ENCODE assay signal across 14 cellular contexts in genomic region chr12:6212086-6212485, GRCh38. TPM values are rescaled to one million over a fixed set of nuclear protein-coding genes. Genes with fewer than 3 reads are reported as not detected.
DNase-seq lines count a peak whose midpoint lies in the region; TF ChIP-seq lines count a peak whose summit lies in the region.
"Had no signal": no experiment of that assay in that cellular context is flagged by ENCODE, and none has a peak within 500 bp of the region (broad histone marks: within the 10 kb centered on the region; RNA-seq: fewer than 3 reads in every experiment).

No MANE protein-coding gene starts in this region.

- no peak overlapping the region for H3K27ac Mint-ChIP-seq in activated T-helper 2 cell treated with anti-CD3 and anti-CD28 coated beads, Interferon-gamma antibody, Interleukin-2, Interleukin-4, amounts not matched to agents 10 μg/mL and 5 μg/mL and 100 μg/mL, durations not matched to agents 14 hours and 24 hours and 36 hours
- H3K27ac Mint-ChIP-seq: activated T-helper 1 cell treated with anti-CD3 and anti-CD28 coated beads, Interleukin-12 subunit alpha, Interleukin-12 subunit beta, Interleukin-2, Interleukin-4 antibody, amounts not matched to agents 30 ng/mL and 10 ng/mL and 1 ng/mL, durations not matched to agents 14 hours and 24 hours and 36 hours had no signal

- no peak overlapping the region for H3K4me3 Mint-ChIP-seq in activated T-helper 2 cell treated with anti-CD3 and anti-CD28 coated beads, Interferon-gamma antibody, Interleukin-2, Interleukin-4, amounts not matched to agents 10 μg/mL and 5 μg/mL and 100 μg/mL, durations not matched to agents 14 hours and 24 hours and 36 hours (ENCODE audit: low read depth)
- H3K4me3 Mint-ChIP-seq: activated T-helper 1 cell treated with anti-CD3 and anti-CD28 coated beads, Interleukin-12 subunit alpha, Interleukin-12 subunit beta, Interleukin-2, Interleukin-4 antibody, amounts not matched to agents 30 ng/mL and 10 ng/mL and 1 ng/mL, durations not matched to agents 14 hours and 24 hours and 36 hours had no signal

- DNase-seq in kidney glomerular epithelial cell (lab: John Stamatoyannopoulos, UW) (peak; percentile 25), NCI-H510A treated with DMSO at 0.1 percent for 48 hours (lab: John Stamatoyannopoulos, UW) (no peak)
- no peak for DNase-seq in stimulated activated CD4-positive, alpha-beta T cell treated with anti-CD3 and anti-CD28 coated beads, Interleukin-4, amount 100 ng/mL, for 4 hours
- DNase-seq in activated CD4-positive, CD25-positive, alpha-beta regulatory T cell treated with anti-CD3 and anti-CD28 coated beads, Interleukin-2, amount 50 U/mL, for 72 hours = no peak
- DNase-seq in activated T-helper 2 cell treated with anti-CD3 and anti-CD28 coated beads, Interferon-gamma antibody, Interleukin-2, Interleukin-4, amounts not matched to agents 10 μg/mL and 5 μg/mL and 100 μg/mL, durations not matched to agents 14 hours and 24 hours and 36 hours (ENCODE audit: low spot score) = no peak
- DNase-seq: DMS 273 treated with DMSO at 0.1 percent for 48 hours, NCI-H2171, SW 1271 had no signal

- peak overlapping the region; percentile 27 for H3K9ac ChIP-seq in skeletal muscle satellite cell (ENCODE audit: low read depth, low read length)

- TF ChIP-seq CTCF in C4-2B (conservative IDR thresholded peaks at IDR 0.05) = no peak

- no peak overlapping the region for H3K4me2 ChIP-seq in skeletal muscle satellite cell (ENCODE audit: low read length)

- no peaks in the 10 kb centered on the region for H3K36me3 ChIP-seq in skeletal muscle satellite cell (ENCODE audit: insufficient read depth, low read length)
- H3K36me3 ChIP-seq: brain microvascular endothelial cell had no signal

- H3K27ac ChIP-seq in C4-2B (peak overlapping the region; percentile 16), angular gyrus (ENCODE audit: low read depth, low read length) (peak overlapping the region; percentile 18)
- H3K27ac ChIP-seq: brain microvascular endothelial cell, right atrium auricular region had no signal

- no peak overlapping the region for H3K4me3 ChIP-seq in skeletal muscle satellite cell (ENCODE audit: low read length)
- H3K4me3 ChIP-seq: right atrium auricular region had no signal

- peaks cover 7% of the 10 kb centered on the region for H3K27me3 Mint-ChIP-seq in activated T-helper 2 cell treated with anti-CD3 and anti-CD28 coated beads, Interferon-gamma antibody, Interleukin-2, Interleukin-4, amounts not matched to agents 10 μg/mL and 5 μg/mL and 100 μg/mL, durations not matched to agents 14 hours and 24 hours and 36 hours (ENCODE audit: low read depth)

- no peaks in the 10 kb centered on the region for H3K9me3 ChIP-seq in skeletal muscle satellite cell (replicated peaks; ENCODE audit: low read length)
- H3K9me3 ChIP-seq: right atrium auricular region had no signal

- H3K4me1 ChIP-seq in skeletal muscle satellite cell (ENCODE audit: control insufficient read depth, insufficient read depth, low read length) = peaks cover 64% of the 10 kb centered on the region

- intact Hi-C loops in activated T-helper 2 cell treated with anti-CD3 and anti-CD28 coated beads, Interferon-gamma antibody, Interleukin-2, Interleukin-4, amounts not matched to agents 10 μg/mL and 5 μg/mL and 100 μg/mL, durations not matched to agents 14 hours and 24 hours and 36 hours (cut with micrococcal nuclease) = no loop called here

- no peaks in the 10 kb centered on the region for H3K27me3 ChIP-seq in skeletal muscle satellite cell (ENCODE audit: control insufficient read depth, insufficient read depth, low read length)
- H3K27me3 ChIP-seq: brain microvascular endothelial cell, right atrium auricular region had no signal

- H3K36me3 Mint-ChIP-seq in activated T-helper 2 cell treated with anti-CD3 and anti-CD28 coated beads, Interferon-gamma antibody, Interleukin-2, Interleukin-4, amounts not matched to agents 10 μg/mL and 5 μg/mL and 100 μg/mL, durations not matched to agents 14 hours and 24 hours and 36 hours (ENCODE audit: low read depth) = no peaks in the 10 kb centered on the region

- no peaks in the 10 kb centered on the region for H3K9me3 Mint-ChIP-seq in activated T-helper 2 cell treated with anti-CD3 and anti-CD28 coated beads, Interferon-gamma antibody, Interleukin-2, Interleukin-4, amounts not matched to agents 10 μg/mL and 5 μg/mL and 100 μg/mL, durations not matched to agents 14 hours and 24 hours and 36 hours
- H3K9me3 Mint-ChIP-seq: activated T-helper 1 cell treated with anti-CD3 and anti-CD28 coated beads, Interleukin-12 subunit alpha, Interleukin-12 subunit beta, Interleukin-2, Interleukin-4 antibody, amounts not matched to agents 30 ng/mL and 10 ng/mL and 1 ng/mL, durations not matched to agents 14 hours and 24 hours and 36 hours had no signal

- peaks cover 25% of the 10 kb centered on the region for H3K4me1 Mint-ChIP-seq in activated T-helper 2 cell treated with anti-CD3 and anti-CD28 coated beads, Interferon-gamma antibody, Interleukin-2, Interleukin-4, amounts not matched to agents 10 μg/mL and 5 μg/mL and 100 μg/mL, durations not matched to agents 14 hours and 24 hours and 36 hours (ENCODE audit: low read depth)

RNA-seq across cellular contexts. Expression of gene CD9, which starts 11.9 kb away (rescaled TPM):
- 31.7 and 66.4 TPM in 2 replicates for total RNA-seq in skeletal muscle satellite cell (2012; rRNA removed)
- 24.8 and 26.4 TPM in 2 replicates for total RNA-seq in activated T-helper 2 cell treated with anti-CD3 and anti-CD28 coated beads, Interferon-gamma antibody, Interleukin-2, Interleukin-4, amounts not matched to agents 10 μg/mL and 5 μg/mL and 100 μg/mL, durations not matched to agents 14 hours and 24 hours and 36 hours
